ENCODE assay signal across 12 cellular contexts in genomic region chr14:64725879-64726584, GRCh38. TPM values are rescaled to one million over a fixed set of nuclear protein-coding genes. Genes with fewer than 3 reads are reported as not detected.
A peak's percentile ranks its signal among the peaks of the same experiment; 100 is the strongest.
DNase-seq lines count a peak whose midpoint lies in the region; TF ChIP-seq lines count a peak whose summit lies in the region.
"Had no signal": no experiment of that assay in that cellular context is flagged by ENCODE, and none has a peak within 500 bp of the region (broad histone marks: within the 10 kb centered on the region; RNA-seq: fewer than 3 reads in every experiment).

No MANE protein-coding gene starts in this region.

- H3K4me1 Mint-ChIP-seq in activated naive CD4-positive, alpha-beta T cell treated with anti-CD3 and anti-CD28 coated beads, Interleukin-2, amount 10 ng/mL, durations not matched to agents 7 days and 5 days: peaks cover 93% of the 10 kb centered on the region
- H3K4me1 Mint-ChIP-seq in activated naive CD4-positive, alpha-beta T cell treated with anti-CD3 and anti-CD28 coated beads for 36 hours (ENCODE audit: low read depth): peaks cover 30% of the 10 kb centered on the region

- no peak overlapping the region for H3K4me3 Mint-ChIP-seq in activated naive CD4-positive, alpha-beta T cell treated with anti-CD3 and anti-CD28 coated beads, Interleukin-2, amount 10 ng/mL, durations not matched to agents 7 days and 5 days
- H3K4me3 Mint-ChIP-seq in activated naive CD4-positive, alpha-beta T cell treated with anti-CD3 and anti-CD28 coated beads for 36 hours: no peak overlapping the region

- H3K27ac Mint-ChIP-seq in activated naive CD4-positive, alpha-beta T cell treated with anti-CD3 and anti-CD28 coated beads, Interleukin-2, amount 10 ng/mL, durations not matched to agents 7 days and 5 days: peak overlapping the region; percentile 45
- H3K27ac Mint-ChIP-seq in activated naive CD4-positive, alpha-beta T cell treated with anti-CD3 and anti-CD28 coated beads for 36 hours: no peak overlapping the region

- TF ChIP-seq POLR2A in tibial nerve (IDR thresholded peaks at IDR 0.05) (no peak), adrenal gland (IDR thresholded peaks at IDR 0.05) (no peak)

- no peak overlapping the region for H3K4me3 ChIP-seq in ascending aorta
- no peak overlapping the region for H3K4me3 ChIP-seq in tibial nerve
- H3K4me3 ChIP-seq in adrenal gland: no peak overlapping the region
- H3K4me3 ChIP-seq: K562 had no signal

- WGBS in tibial nerve, 2 donors: 77 to 82% methylated on average over 6 of the region's 6 CpGs
- WGBS in adrenal gland, 4 donors: 89 to 95% (median 91%) methylated on average over 5 to 6 of the region's 6 CpGs

- TF ChIP-seq CTCF in ascending aorta (IDR thresholded peaks at IDR 0.05): no peak
- no peak for TF ChIP-seq CTCF in tibial nerve (IDR thresholded peaks at IDR 0.05)
- no peak for TF ChIP-seq CTCF in adrenal gland (IDR thresholded peaks at IDR 0.05)

- H3K27ac ChIP-seq in ascending aorta (peak overlapping the region; percentile 27 to 89), tibial nerve (peak overlapping the region in 3 of 4 donors; percentile 51 to 93 (median 91)), adrenal gland (no peak overlapping the region)

- DNase-seq in activated naive CD4-positive, alpha-beta T cell treated with anti-CD3 and anti-CD28 coated beads, Interleukin-2, amount 10 ng/mL, durations not matched to agents 7 days and 5 days: no peak
- DNase-seq in activated naive CD4-positive, alpha-beta T cell treated with anti-CD3 and anti-CD28 coated beads for 36 hours: no peak
- DNase-seq in ascending aorta (ENCODE audit: low spot score in 2 of 2) (no peak), islet precursor cell (peak; percentile 53), tibial nerve (ENCODE audit: low spot score in 2 of 2) (no peak), NCI-H128 (lab: John Stamatoyannopoulos, UW; ENCODE audit: unreplicated experiment) (no peak), adrenal gland (no peak), cerebellum (ENCODE audit: low spot score) (no peak)
- DNase-seq: GDM1; hippocampal formation; naive thymus-derived CD4-positive, alpha-beta T cell had no signal

- H3K27me3 Mint-ChIP-seq in activated naive CD4-positive, alpha-beta T cell treated with anti-CD3 and anti-CD28 coated beads, Interleukin-2, amount 10 ng/mL, durations not matched to agents 7 days and 5 days: peaks cover 5% of the 10 kb centered on the region
- no peaks in the 10 kb centered on the region for H3K27me3 Mint-ChIP-seq in activated naive CD4-positive, alpha-beta T cell treated with anti-CD3 and anti-CD28 coated beads for 36 hours (ENCODE audit: low read depth)

- H3K4me1 ChIP-seq in ascending aorta (peaks cover 17 to 64% of the 10 kb centered on the region in 2 donors), tibial nerve (peaks cover 0 to 96% (median 61%) of the 10 kb centered on the region in 4 donors), adrenal gland (replicated peaks in 1 of 2) (no peaks in the 10 kb centered on the region)

- peaks cover 24 to 27% of the 10 kb centered on the region in 2 donors for H3K36me3 ChIP-seq in ascending aorta
- peaks cover 0 to 33% (median 0%) of the 10 kb centered on the region in 3 donors for H3K36me3 ChIP-seq in tibial nerve
- peaks cover 0 to 3% of the 10 kb centered on the region in 2 donors for H3K36me3 ChIP-seq in adrenal gland (replicated peaks in 1 of 2)

- H3K9me3 ChIP-seq in ascending aorta (no peaks in the 10 kb centered on the region), tibial nerve (no peaks in the 10 kb centered on the region), adrenal gland (replicated peaks in 1 of 3) (no peaks in the 10 kb centered on the region)

- peaks cover 44% of the 10 kb centered on the region for H3K36me3 Mint-ChIP-seq in activated naive CD4-positive, alpha-beta T cell treated with anti-CD3 and anti-CD28 coated beads, Interleukin-2, amount 10 ng/mL, durations not matched to agents 7 days and 5 days
- H3K36me3 Mint-ChIP-seq in activated naive CD4-positive, alpha-beta T cell treated with anti-CD3 and anti-CD28 coated beads for 36 hours (ENCODE audit: low read depth): no peaks in the 10 kb centered on the region

- H3K27me3 ChIP-seq in ascending aorta (no peaks in the 10 kb centered on the region), tibial nerve (no peaks in the 10 kb centered on the region), adrenal gland (no peaks in the 10 kb centered on the region)

- no peaks in the 10 kb centered on the region for H3K9me3 Mint-ChIP-seq in activated naive CD4-positive, alpha-beta T cell treated with anti-CD3 and anti-CD28 coated beads, Interleukin-2, amount 10 ng/mL, durations not matched to agents 7 days and 5 days
- H3K9me3 Mint-ChIP-seq in activated naive CD4-positive, alpha-beta T cell treated with anti-CD3 and anti-CD28 coated beads for 36 hours: no peaks in the 10 kb centered on the region
- H3K9me3 Mint-ChIP-seq: naive thymus-derived CD4-positive, alpha-beta T cell had no signal

- TF ChIP-seq EP300 in tibial nerve (IDR thresholded peaks at IDR 0.05): no peak

- CTCF ChIA-PET in activated naive CD4-positive, alpha-beta T cell treated with anti-CD3 and anti-CD28 coated beads, Interleukin-2, amount 10 ng/mL, durations not matched to agents 7 days and 5 days (lab: Charles Lee): no interaction called here
- CTCF ChIA-PET in activated naive CD4-positive, alpha-beta T cell treated with anti-CD3 and anti-CD28 coated beads for 36 hours (lab: Charles Lee): interaction anchor here (0.9 kb wide), 1 partner anchor 36 kb away, joined by 3 read pairs; no protein-coding TSS in a partner anchor

- intact Hi-C loops in activated naive CD4-positive, alpha-beta T cell treated with anti-CD3 and anti-CD28 coated beads for 36 hours (cut with micrococcal nuclease): no loop called here
- intact Hi-C loops in ascending aorta (cut with DNase I): loop anchor here (2.0 to 10.0 kb wide), 2 partner anchors 37 to 1291 kb away; no protein-coding TSS in a partner anchor
- intact Hi-C loops in adrenal gland (cut with DNase I): no loop called here

RNA-seq across cellular contexts. Expression of gene PLEKHG3, which starts 21.8 kb away (rescaled TPM):
- total RNA-seq in activated naive CD4-positive, alpha-beta T cell treated with anti-CD3 and anti-CD28 coated beads for 36 hours: 1 to 10 TPM in 1 of 2 experiments, under 1 TPM in 1; 0.48 to 1.1 TPM
- 134 TPM for total RNA-seq in ascending aorta
- 10 to 100 TPM; 33.3 to 73.9 (median 63.1) TPM for total RNA-seq in tibial nerve
- total RNA-seq in adrenal gland: 10 to 100 TPM in 2 of 8 donors, 1 to 10 TPM in 6; 2.7 to 11.7 (median 8.9) TPM
- 10 to 100 TPM in 1 of 3 donors, 1 to 10 TPM in 2; 3.0 to 10.1 (median 9.5) TPM for polyA plus RNA-seq in adrenal gland
- 5.9 TPM for total RNA-seq in cerebellum

Comparison
In these comparisons a context has a peak if more than half of its experiments do, and no peak if none do; other contexts are left out.
1. H3K27ac ChIP-seq: peak in ascending aorta (2 of 2) and tibial nerve (3 of 4); none in adrenal gland (0 of 5).